In genomic region chr7:75989726-75990388, GRCh38 we compare ENCODE assay signal across 9 cellular contexts. TPM values are rescaled to one million over a fixed set of nuclear protein-coding genes. Genes with fewer than 3 reads are reported as not detected.
DNase-seq lines count a peak whose midpoint lies in the region; ATAC-seq, FAIRE-seq and TF ChIP-seq lines count a peak whose summit lies in the region.
"Had no signal": no experiment of that assay in that cellular context is flagged by ENCODE, and none has a peak within 500 bp of the region (broad histone marks: within the 10 kb centered on the region; RNA-seq: fewer than 3 reads in every experiment).

No MANE protein-coding gene starts in this region.

- no peak for DNase-seq in CD14-positive monocyte (ENCODE audit: low spot score)
- no peak for DNase-seq in Panc1 (ENCODE audit: low read depth, low spot score)
- peak; percentile 65 for DNase-seq in left ventricle myocardium inferior
- DNase-seq in posterior vena cava (ENCODE audit: low spot score), result peak; percentile 87
- DNase-seq in T-cell, result no peak
- DNase-seq in T-helper 2 cell, result no peak
- no peak for DNase-seq in urothelium cell line (ENCODE audit: low spot score)
- no peak for DNase-seq in stimulated activated CD4-positive, alpha-beta T cell treated with anti-CD3 and anti-CD28 coated beads, Interleukin-1b, Interleukin-23, amount 100 ng/mL, for 48 hours

- H3K4me1 Mint-ChIP-seq in CD14-positive monocyte (peaks cover 20% of the 10 kb centered on the region), T-cell (peaks cover 13 to 25% (median 23%) of the 10 kb centered on the region in 3 donors)

- H3K4me3 ChIP-seq in Panc1 (ENCODE audit: low read depth in 2 of 2, low read length in 2 of 2) (no peak overlapping the region), left ventricle myocardium inferior (peak overlapping the region; percentile 29)

- H3K4me3 Mint-ChIP-seq in CD14-positive monocyte (no peak overlapping the region), T-cell (no peak overlapping the region)

- BruUV-seq in Panc1 (replicated peaks; lab: Mats Ljungman, UMichigan), result TSS peak; percentile 59

- in situ Hi-C loops in Panc1 (cut with HindIII; ENCODE audit: low pct_unique_long_range_greater_than_20kb, low sequenced_read_pairs), result no loop called here

- no peak for TF ChIP-seq CTCF in CD14-positive monocyte (IDR thresholded peaks at IDR 0.05)
- TF ChIP-seq CTCF in Panc1 (IDR thresholded peaks at IDR 0.05), result no peak
- no peak for TF ChIP-seq CTCF in left ventricle myocardium inferior (IDR thresholded peaks at IDR 0.05; ENCODE audit: borderline replicate concordance)

- POLR2A ChIA-PET in Panc1 (lab: Charles Lee) (interaction anchor here (0.6 kb wide), 2 partner anchors 26 to 112 kb away, joined by 7 read pairs; no protein-coding TSS in a partner anchor), T-cell (lab: Charles Lee) (no interaction called here)

- CTCF ChIA-PET in Panc1 (lab: Charles Lee), result no interaction called here
- CTCF ChIA-PET in T-cell (lab: Charles Lee), result no interaction called here

- H3K27me3 Mint-ChIP-seq in CD14-positive monocyte (ENCODE audit: low read depth in 3 of 3), result peaks cover 0 to under 1% (median 0%) of the 10 kb centered on the region in 3 donors
- no peaks in the 10 kb centered on the region for H3K27me3 Mint-ChIP-seq in T-cell

- H3K27ac Mint-ChIP-seq in CD14-positive monocyte, result peak overlapping the region in 4 of 7 donors; percentile 19 to 60 (median 36)
- peak overlapping the region in 1 of 2 donors; percentile 34 for H3K27ac Mint-ChIP-seq in T-cell

- H3K27ac ChIP-seq in Panc1 (ENCODE audit: low read length) (peak overlapping the region; percentile 73), left ventricle myocardium inferior (replicated peaks) (peak overlapping the region; percentile 99)
- H3K27ac ChIP-seq: C4-2B had no signal

- no peaks in the 10 kb centered on the region for H3K9me3 ChIP-seq in Panc1 (ENCODE audit: control insufficient read depth, insufficient read depth, low read depth, low read length)
- no peaks in the 10 kb centered on the region for H3K9me3 ChIP-seq in left ventricle myocardium inferior (replicated peaks)

- H3K9me3 Mint-ChIP-seq in CD14-positive monocyte (no peaks in the 10 kb centered on the region), T-cell (no peaks in the 10 kb centered on the region)

- ATAC-seq in Panc1, result no peak
- ATAC-seq in T-cell (replicated peaks in 1 of 4), result no peak

- H3K36me3 ChIP-seq in Panc1 (ENCODE audit: control insufficient read depth, insufficient read depth, low read length) (no peaks in the 10 kb centered on the region), left ventricle myocardium inferior (peaks cover 35% of the 10 kb centered on the region)

- H3K36me3 Mint-ChIP-seq in CD14-positive monocyte (peaks cover 30 to 49% of the 10 kb centered on the region in 2 donors), T-cell (peaks cover 10% of the 10 kb centered on the region)

- FAIRE-seq in urothelium cell line (lab: Jason Lieb, UNC), result no peak

- intact Hi-C loops in CD14-positive monocyte (cut with micrococcal nuclease), result no loop called here
- intact Hi-C loops in Panc1 (cut with micrococcal nuclease; ENCODE audit: unreplicated experiment), result loop anchor here (10.0 kb wide), 1 partner anchor 115 kb away; the partner anchor contains the start of gene RHBDD2
- intact Hi-C loops in left ventricle myocardium inferior (cut with micrococcal nuclease), result no loop called here
- intact Hi-C loops in posterior vena cava (cut with DNase I), result no loop called here

- H3K27me3 ChIP-seq in Panc1 (ENCODE audit: control insufficient read depth, insufficient read depth, low read length) (no peaks in the 10 kb centered on the region), left ventricle myocardium inferior (ENCODE audit: low read depth) (no peaks in the 10 kb centered on the region)

- peaks cover 23% of the 10 kb centered on the region for H3K4me1 ChIP-seq in Panc1 (ENCODE audit: control insufficient read depth, insufficient read depth, low read length)
- H3K4me1 ChIP-seq in left ventricle myocardium inferior, result peaks cover 71% of the 10 kb centered on the region

RNA-seq across cellular contexts. Expression of gene TMEM120A, which starts 4.5 kb away (rescaled TPM):
- 10 to 100 TPM; 65.5 to 76.1 TPM for polyA plus RNA-seq in CD14-positive monocyte
- total RNA-seq in Panc1 (2021; ENCODE audit: unreplicated experiment) (71.0 TPM), left ventricle myocardium inferior (163 TPM), posterior vena cava (10 to 100 TPM; 54.2 to 55.3 TPM), T-cell (10 to 100 TPM; 15.2 to 38.5 (median 34.4) TPM)
- polyA plus RNA-seq in Panc1 (2012; ENCODE audit: insufficient read length), result 73.8 TPM

RNA-seq across cellular contexts. Expression of gene STYXL1, which starts 57.9 kb away (rescaled TPM):
- polyA plus RNA-seq in CD14-positive monocyte, result 10 to 100 TPM; 67.2 to 79.8 TPM
- total RNA-seq in Panc1 (2021; ENCODE audit: unreplicated experiment) (57.6 TPM), left ventricle myocardium inferior (22.2 TPM), posterior vena cava (10 to 100 TPM in 1 of 2 donors, 1 to 10 TPM in 1; 4.8 to 22.6 TPM), T-cell (10 to 100 TPM; 12.9 to 21.9 (median 18.9) TPM)
- polyA plus RNA-seq in Panc1 (2012; ENCODE audit: insufficient read length), result 60.7 TPM

RNA-seq across cellular contexts. Expression of gene MDH2, which starts 58.0 kb away (rescaled TPM):
- polyA plus RNA-seq in CD14-positive monocyte, result 100 to 1,000 TPM; 129 to 162 TPM
- total RNA-seq in Panc1 (2021; ENCODE audit: unreplicated experiment) (365 TPM), left ventricle myocardium inferior (507 TPM), posterior vena cava (10 to 100 TPM; 94.5 to 94.9 TPM), T-cell (100 to 1,000 TPM in 2 of 5 donors, 10 to 100 TPM in 3; 72.0 to 113 (median 93.6) TPM)
- polyA plus RNA-seq in Panc1 (2012; ENCODE audit: insufficient read length), result 703 TPM

Comparison
In these comparisons a context has a peak if more than half of its experiments do, and no peak if none do; other contexts are left out.
1. DNase-seq: peak in left ventricle myocardium inferior (single experiment) and posterior vena cava (single experiment); none in CD14-positive monocyte (single experiment), Panc1 (single experiment), T-cell (0 of 34), T-helper 2 cell (0 of 5), urothelium cell line (single experiment) and stimulated activated CD4-positive, alpha-beta T cell treated with anti-CD3 and anti-CD28 coated beads, Interleukin-1b, Interleukin-23, amount 100 ng/mL, for 48 hours (single experiment).